8 cellular contexts compared by ENCODE assay signal in genomic region chr7:100430450-100431285, GRCh38. TPM values are rescaled to one million over a fixed set of nuclear protein-coding genes. Genes with fewer than 3 reads are reported as not detected.
DNase-seq lines count a peak whose midpoint lies in the region; ATAC-seq, FAIRE-seq and TF ChIP-seq lines count a peak whose summit lies in the region.

No MANE protein-coding gene starts in this region.

- no peak for TF ChIP-seq CTCF in fibroblast of pulmonary artery (IDR thresholded peaks at IDR 0.05; ENCODE audit: low read length, missing control alignments)
- no peak for TF ChIP-seq CTCF in pancreas (IDR thresholded peaks at IDR 0.05)

- H3K27ac ChIP-seq in BLaER1 treated with 17β-estradiol and CSF1 and Interleukin-3, amounts not matched to agents 10 nM and 100 nM = peak overlapping the region; percentile 95 to 100 (median 99)
- peak overlapping the region; percentile 99 for H3K27ac ChIP-seq in HUES64 (ENCODE audit: low read depth, low read length)
- peak overlapping the region; percentile 97 to 100 (median 98) for H3K27ac ChIP-seq in pancreas

- H3K27me3 Mint-ChIP-seq in activated T-cell treated with anti-CD3 and anti-CD28 coated beads, Interleukin-2, amount 50 U/mL, for 4 hours (ENCODE audit: low read depth) = no peaks in the 10 kb centered on the region

- peaks cover 47 to 57% (median 54%) of the 10 kb centered on the region in 10 experiments for H3K4me1 ChIP-seq in BLaER1 treated with 17β-estradiol and CSF1 and Interleukin-3, amounts not matched to agents 10 nM and 100 nM
- H3K4me1 ChIP-seq in HUES64 (ENCODE audit: insufficient read depth, low read length) (peaks cover 9% of the 10 kb centered on the region; the same call in 1 of the 2 replicates), pancreas (peaks cover 0 to 24% (median 10%) of the 10 kb centered on the region in 3 donors)

- ATAC-seq in activated T-cell treated with anti-CD3 and anti-CD28 coated beads, Interleukin-2, amount 50 U/mL, for 4 hours = no peak
- no peak for ATAC-seq in pancreas
- no peak for ATAC-seq in HG02970 (IDR thresholded peaks at IDR 0.05; ENCODE audit: low FRiP score, unreplicated experiment)

- peaks cover 25 to 51% (median 48%) of the 10 kb centered on the region in 11 experiments for H3K36me3 ChIP-seq in BLaER1 treated with 17β-estradiol and CSF1 and Interleukin-3, amounts not matched to agents 10 nM and 100 nM
- peaks cover 43% of the 10 kb centered on the region for H3K36me3 ChIP-seq in HUES64 (ENCODE audit: insufficient read depth, low read length)
- H3K36me3 ChIP-seq in pancreas = peaks cover 0 to 12% (median 0%) of the 10 kb centered on the region in 3 donors

- peaks cover 0 to 10% (median 0%) of the 10 kb centered on the region in 11 experiments; a peak in 5 of 22 replicates for H3K9me3 ChIP-seq in BLaER1 treated with 17β-estradiol and CSF1 and Interleukin-3, amounts not matched to agents 10 nM and 100 nM (replicated peaks in 1 of 11)
- H3K9me3 ChIP-seq in HUES64 (ENCODE audit: insufficient read depth, low read depth, low read length) (0 out of 2 replicates have a peak, but pooled peaks cover 4% of the 10 kb centered on the region), pancreas (no peaks in the 10 kb centered on the region)

- H3K9me3 Mint-ChIP-seq in activated T-cell treated with anti-CD3 and anti-CD28 coated beads, Interleukin-2, amount 50 U/mL, for 4 hours = no peaks in the 10 kb centered on the region

- peaks cover 48% of the 10 kb centered on the region for H3K4me1 Mint-ChIP-seq in activated T-cell treated with anti-CD3 and anti-CD28 coated beads, Interleukin-2, amount 50 U/mL, for 4 hours (ENCODE audit: low read depth)

- H3K9ac ChIP-seq in BLaER1 treated with 17β-estradiol and CSF1 and Interleukin-3, amounts not matched to agents 10 nM and 100 nM = peak overlapping the region; percentile 94 to 100 (median 99)
- peak overlapping the region; percentile 97 for H3K9ac ChIP-seq in HUES64 (ENCODE audit: low read depth, low read length)

- intact Hi-C loops in pancreas (cut with DNase I) = no loop called here

- peak overlapping the region; percentile 79 to 99 (median 92) for H3K4me3 ChIP-seq in BLaER1 treated with 17β-estradiol and CSF1 and Interleukin-3, amounts not matched to agents 10 nM and 100 nM
- H3K4me3 ChIP-seq in HUES64 (ENCODE audit: low read length) (peak overlapping the region; percentile 96), fibroblast of pulmonary artery (replicated peaks; ENCODE audit: low read depth, low read length) (peak overlapping the region; percentile 74), pancreas (peak overlapping the region; percentile 55 to 98 (median 71))

- WGBS in HUES64 = 50% methylated on average over 29 of the region's 33 CpGs
- WGBS in pancreas, 2 donors = 35% methylated on average over 28 to 32 of the region's 33 CpGs

- H3K36me3 Mint-ChIP-seq in activated T-cell treated with anti-CD3 and anti-CD28 coated beads, Interleukin-2, amount 50 U/mL, for 4 hours (ENCODE audit: insufficient read depth) = peaks cover 31% of the 10 kb centered on the region

- H3K4me3 Mint-ChIP-seq in activated T-cell treated with anti-CD3 and anti-CD28 coated beads, Interleukin-2, amount 50 U/mL, for 4 hours = peak overlapping the region; percentile 86

- H4K20me1 ChIP-seq in BLaER1 treated with 17β-estradiol and CSF1 and Interleukin-3, amounts not matched to agents 10 nM and 100 nM = peaks cover 27 to 60% (median 53%) of the 10 kb centered on the region in 11 experiments; a peak in 21 of 22 replicates

- FAIRE-seq in pancreas (lab: Jason Lieb, UNC) = no peak
- no peak for FAIRE-seq in HTR-8/SVneo (lab: Jason Lieb, UNC)

- H3K27me3 ChIP-seq in BLaER1 treated with 17β-estradiol and CSF1 and Interleukin-3, amounts not matched to agents 10 nM and 100 nM = no peaks in the 10 kb centered on the region
- peaks cover 9% of the 10 kb centered on the region for H3K27me3 ChIP-seq in HUES64 (ENCODE audit: insufficient read depth, low read length)
- no peaks in the 10 kb centered on the region for H3K27me3 ChIP-seq in pancreas

- peak overlapping the region; percentile 82 to 99 (median 97) for H3K4me2 ChIP-seq in BLaER1 treated with 17β-estradiol and CSF1 and Interleukin-3, amounts not matched to agents 10 nM and 100 nM

- DNase-seq in activated T-cell treated with anti-CD3 and anti-CD28 coated beads, Interleukin-2, amount 50 U/mL, for 4 hours = peak; percentile 24
- DNase-seq in fibroblast of pulmonary artery (ENCODE audit: low read depth) = no peak
- DNase-seq in pancreas = peak in 5 of 6 donors; percentile 39 to 83 (median 47)
- no peak for DNase-seq in HTR-8/SVneo (ENCODE audit: insufficient read length, low spot score)
- DNase-seq in T-helper 9 cell = no peak

RNA-seq across cellular contexts. Expression of gene MEPCE, which starts 1.0 kb away (rescaled TPM):
- polyA plus RNA-seq in HUES64 (2013, experiment 1 of 2) = 40.5 TPM
- 36.3 TPM for polyA plus RNA-seq in HUES64 (2013, experiment 2 of 2)
- total RNA-seq in activated T-cell treated with anti-CD3 and anti-CD28 coated beads, Interleukin-2, amount 50 U/mL, for 4 hours = 10 to 100 TPM; 82.4 to 87.2 (median 84.4) TPM
- 10 to 100 TPM; 11.1 to 17.5 (median 15.2) TPM for total RNA-seq in pancreas
- polyA plus RNA-seq in pancreas = 10 to 100 TPM; 18.0 to 20.7 TPM

RNA-seq across cellular contexts. Expression of gene ZCWPW1, which starts 2.2 kb away (rescaled TPM):
- 0.65 TPM for polyA plus RNA-seq in HUES64 (2013, experiment 1 of 2)
- polyA plus RNA-seq in HUES64 (2013, experiment 2 of 2) = 1.2 TPM
- total RNA-seq in activated T-cell treated with anti-CD3 and anti-CD28 coated beads, Interleukin-2, amount 50 U/mL, for 4 hours = 1 to 10 TPM; 4.2 to 5.1 (median 4.8) TPM
- total RNA-seq in pancreas = 1 to 10 TPM; 1.6 to 3.0 (median 2.0) TPM
- polyA plus RNA-seq in pancreas = 10 to 100 TPM in 1 of 2 donors, 1 to 10 TPM in 1; 8.0 to 18.9 TPM

RNA-seq across cellular contexts. Expression of gene PPP1R35, which starts 5.6 kb away (rescaled TPM):
- polyA plus RNA-seq in HUES64 (2013, experiment 1 of 2) = 27.4 TPM
- 41.0 TPM for polyA plus RNA-seq in HUES64 (2013, experiment 2 of 2)
- total RNA-seq in activated T-cell treated with anti-CD3 and anti-CD28 coated beads, Interleukin-2, amount 50 U/mL, for 4 hours = 10 to 100 TPM; 36.3 to 42.6 (median 37.4) TPM
- 10 to 100 TPM; 10.8 to 18.9 (median 14.5) TPM for total RNA-seq in pancreas
- 10 to 100 TPM; 60.4 to 65.8 TPM for polyA plus RNA-seq in pancreas

RNA-seq across cellular contexts. Expression of gene SPACDR, which starts 33.4 kb away (rescaled TPM):
- not detected for polyA plus RNA-seq in HUES64 (2013, experiment 1 of 2)
- polyA plus RNA-seq in HUES64 (2013, experiment 2 of 2) = 0.38 TPM
- under 1 TPM; 0.26 to 0.46 (median 0.41) TPM for total RNA-seq in activated T-cell treated with anti-CD3 and anti-CD28 coated beads, Interleukin-2, amount 50 U/mL, for 4 hours
- total RNA-seq in pancreas = under 1 TPM in 2 of 6 donors, not detected in 4; 0.24 to 0.28 TPM
- polyA plus RNA-seq in pancreas = under 1 TPM; 0.34 to 0.68 TPM

RNA-seq across cellular contexts. Expression of gene TSC22D4, which starts 48.3 kb away (rescaled TPM):
- 15.6 TPM for polyA plus RNA-seq in HUES64 (2013, experiment 1 of 2)
- polyA plus RNA-seq in HUES64 (2013, experiment 2 of 2) = 19.4 TPM
- total RNA-seq in activated T-cell treated with anti-CD3 and anti-CD28 coated beads, Interleukin-2, amount 50 U/mL, for 4 hours = 10 to 100 TPM; 65.4 to 81.9 (median 81.5) TPM
- 10 to 100 TPM; 17.4 to 36.8 (median 19.8) TPM for total RNA-seq in pancreas
- polyA plus RNA-seq in pancreas = 10 to 100 TPM; 37.1 to 44.6 TPM

Comparison
In these comparisons a context has a peak if more than half of its experiments do, and no peak if none do; other contexts are left out.
1. DNase-seq: peak in activated T-cell treated with anti-CD3 and anti-CD28 coated beads, Interleukin-2, amount 50 U/mL, for 4 hours (single experiment) and pancreas (5 of 6); none in fibroblast of pulmonary artery (single experiment), HTR-8/SVneo (single experiment) and T-helper 9 cell (single experiment).
2. RNA of gene MEPCE, which starts 1.0 kb away (total RNA-seq): 82.4 to 87.2 TPM in activated T-cell treated with anti-CD3 and anti-CD28 coated beads, Interleukin-2, amount 50 U/mL, for 4 hours; 11.1 to 17.5 TPM in pancreas; every median in the first group is over 4 times any median in the second.
3. Peak in every context shown above with its lines, with median percentiles within 50 percentile points of each other: H3K27ac ChIP-seq and H3K4me3 ChIP-seq.